ENCODE assay signal across 8 cellular contexts in the genomic region with DNA sequence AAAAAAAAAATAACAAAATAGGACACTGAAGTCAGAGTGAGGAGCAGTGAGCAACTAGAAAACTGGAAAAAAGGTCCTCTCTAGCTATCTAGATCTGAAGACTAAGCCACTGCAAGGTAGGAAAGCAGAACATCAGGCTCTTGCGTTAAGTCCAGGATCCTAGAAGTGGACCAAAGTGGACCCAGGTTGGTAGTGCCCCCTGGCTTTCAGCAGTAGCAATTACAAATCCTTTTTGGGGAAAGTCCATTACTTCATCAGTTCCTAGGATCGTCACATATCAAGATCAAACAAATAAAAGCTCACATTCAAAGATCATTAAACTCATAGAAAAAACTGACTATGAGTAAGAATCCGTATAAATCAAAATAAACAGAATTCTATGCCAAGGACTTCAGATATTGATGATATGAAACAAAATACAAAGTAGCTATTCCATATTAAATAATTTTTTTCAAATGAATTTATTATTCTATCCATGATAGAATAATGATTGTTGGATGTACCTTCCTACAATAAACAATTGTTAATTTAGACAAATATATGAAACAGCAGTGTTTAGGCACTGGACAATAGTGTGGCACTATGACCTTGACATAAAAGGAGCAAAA. TPM values are rescaled to one million over a fixed set of nuclear protein-coding genes. Genes with fewer than 3 reads are reported as not detected.
DNase-seq lines count a peak whose midpoint lies in the region; ATAC-seq, FAIRE-seq and TF ChIP-seq lines count a peak whose summit lies in the region.

No MANE protein-coding gene starts in this region.

- in situ Hi-C loops in HepG2 (cut with HindIII; ENCODE audit: extremely low pct_ligation_motif_present, low pct_unique_long_range_greater_than_20kb), result no loop called here

- no peaks in the 10 kb centered on the region for H3K36me3 ChIP-seq in HepG2 (replicated peaks in 1 of 2; ENCODE audit: control insufficient read depth in 1 of 2, insufficient read depth in 2 of 2, low read length in 2 of 2)
- no peaks in the 10 kb centered on the region for H3K36me3 ChIP-seq in tibial nerve

- peak overlapping the region; percentile 9 for H2AFZ ChIP-seq in HepG2 (ENCODE audit: low read length)

- intact Hi-C loops in HepG2 (cut with micrococcal nuclease; ENCODE audit: unreplicated experiment), result loop anchor here (1.0 kb wide), 2 partner anchors 75 to 86 kb away; no protein-coding TSS in a partner anchor

- WGBS in A549 (ENCODE audit: missing lambda C conversion rate), result 14% methylated on average over 3 of the region's 3 CpGs
- 8% methylated on average over 3 of the region's 3 CpGs for WGBS in HepG2 (ENCODE audit: low lambda C conversion rate)
- 2 to 4% methylated on average over 3 of the region's 3 CpGs for WGBS in tibial nerve, 2 donors

- no TSS peak for BruUV-seq in HepG2 (replicated peaks; lab: Mats Ljungman, UMichigan)

- FAIRE-seq in A549 (lab: Jason Lieb, UNC) (peak; percentile 97), HepG2 (lab: Jason Lieb, UNC) (peak; percentile 74)

- no peaks in the 10 kb centered on the region for H3K9me3 ChIP-seq in A549
- no peaks in the 10 kb centered on the region for H3K9me3 ChIP-seq in HepG2 (ENCODE audit: low read length)
- no peaks in the 10 kb centered on the region for H3K9me3 ChIP-seq in tibial nerve

- no peak overlapping the region for H3K9ac ChIP-seq in HepG2 (ENCODE audit: insufficient read depth, low read depth, low read length)

- H3K27me3 ChIP-seq in HepG2 (ENCODE audit: control insufficient read depth in 1 of 2, insufficient read depth in 2 of 2, low read length in 2 of 2) (no peaks in the 10 kb centered on the region), tibial nerve (no peaks in the 10 kb centered on the region)

- H3K27ac ChIP-seq in A549 (peak overlapping the region; percentile 11 to 57; a peak in 5 of 6 replicates), HepG2 (ENCODE audit: extremely low read length, insufficient read depth, low read length) (no peak overlapping the region), tibial nerve (no peak overlapping the region)

- ATAC-seq in A549 (peak; percentile 62 to 74; a peak in 4 of 6 replicates), HepG2 (peak; percentile 80)

- no peaks in the 10 kb centered on the region for H4K20me1 ChIP-seq in HepG2 (ENCODE audit: insufficient read depth, low read length)

- DNase-seq in A549 (ENCODE audit: low read depth in 1 of 2, low spot score in 1 of 2) (peak; percentile 64 to 92), GDM1 (lab: John Stamatoyannopoulos, UW) (peak; percentile 28), HuH-7 (ENCODE audit: low spot score) (peak; percentile 71), SHP77 treated with DMSO at 0.1 percent for 48 hours (lab: John Stamatoyannopoulos, UW) (peak; percentile 38), ecto neural progenitor cell (ENCODE audit: low spot score) (peak; percentile 55), HepG2 (ENCODE audit: low spot score) (peak; percentile 56), tibial nerve (ENCODE audit: low spot score in 2 of 2) (peak in 1 of 2 donors; percentile 9)
- DNase-seq in activated CD8-positive, alpha-beta memory T cell treated with anti-CD3 and anti-CD28 coated beads, Interleukin-2, amount 50 U/mL, for 48 hours, result no peak

- TF ChIP-seq POLR2A in A549 (IDR thresholded peaks at IDR 0.05; ENCODE audit: low read length) (no peak), HepG2 (IDR thresholded peaks at IDR 0.05; ENCODE audit: insufficient read depth in 1 of 2, low read depth in 2 of 2, low read length in 2 of 2) (no peak), tibial nerve (IDR thresholded peaks at IDR 0.05) (no peak)

- no peak overlapping the region for H3K4me3 ChIP-seq in A549
- no peak overlapping the region; a peak in 1 of 6 replicates for H3K4me3 ChIP-seq in HepG2 (replicated peaks in 1 of 3; ENCODE audit: insufficient read depth in 1 of 3, low read depth in 2 of 3, low read length in 3 of 3)
- no peak overlapping the region for H3K4me3 ChIP-seq in tibial nerve

- TF ChIP-seq RAD21 in A549 (conservative IDR thresholded peaks at IDR 0.05 in 1 of 2, IDR thresholded peaks at IDR 0.05 in 1 of 2) (peak; percentile 71 to 79), HepG2 (CRISPR knock-in tag; IDR thresholded peaks at IDR 0.05) (peak; percentile 36; the same call in 1 of the 2 replicates)

- CTCF ChIA-PET in A549 (lab: Yijun Ruan, JAX), result interaction anchor here (0.6 to 5.7 kb wide), 29 partner anchors 10 to 639 kb away, joined by 3 to 110 read pairs (median 4); no protein-coding TSS in a partner anchor
- CTCF ChIA-PET in HepG2 (lab: Yijun Ruan, JAX; ENCODE audit: low intra/inter-chr PET ratio, low total read pairs), result interaction anchor here (1.8 to 1.9 kb wide), 2 partner anchors 75 to 86 kb away, joined by 7 to 19 read pairs; no protein-coding TSS in a partner anchor

- POLR2A ChIA-PET in A549 (lab: Yijun Ruan, JAX) (interaction anchor here (0.9 kb wide), 1 partner anchor 208 kb away, joined by 3 read pairs; no protein-coding TSS in a partner anchor), HepG2 (lab: Yijun Ruan, JAX) (interaction anchor here (1.1 kb wide), 1 partner anchor 20 kb away, joined by 3 read pairs; no protein-coding TSS in a partner anchor)

- peak overlapping the region; percentile 36 for H3K4me2 ChIP-seq in A549
- peak overlapping the region; percentile 55 for H3K4me2 ChIP-seq in HepG2 (ENCODE audit: low read depth, low read length)

- TF ChIP-seq EP300 in A549 (IDR thresholded peaks at IDR 0.05) (no peak), HepG2 (IDR thresholded peaks at IDR 0.05; ENCODE audit: low read depth in 2 of 2, low read length in 2 of 2) (no peak), HepG2 (CRISPR knock-in tag; IDR thresholded peaks at IDR 0.05; ENCODE audit: borderline replicate concordance) (no peak), tibial nerve (IDR thresholded peaks at IDR 0.05) (no peak)

- TF ChIP-seq CTCF in A549 (IDR thresholded peaks at IDR 0.05) (peak; percentile 81), HepG2 (CRISPR knock-in tag; IDR thresholded peaks at IDR 0.05) (peak; percentile 81), tibial nerve (IDR thresholded peaks at IDR 0.05) (peak; percentile 68 to 83 (median 78))

- H3K79me2 ChIP-seq in HepG2 (ENCODE audit: insufficient read depth, low read length), result no peaks in the 10 kb centered on the region

- H3K4me1 ChIP-seq in A549 (peaks cover 45% of the 10 kb centered on the region), HepG2 (ENCODE audit: insufficient read depth, low read length) (peaks cover 16% of the 10 kb centered on the region), tibial nerve (peaks cover 0 to 24% (median 3%) of the 10 kb centered on the region in 4 donors)

TF ChIP-seq in A549, 52 proteins besides CTCF, POLR2A, EP300 and RAD21 (continues in another document):
- TF ChIP-seq CEBPB (IDR thresholded peaks at IDR 0.05) (peak in 1 of 2 experiments; percentile 35; a peak in 1 of 4 replicates), JUNB (IDR thresholded peaks at IDR 0.05) (no peak), ESRRA (IDR thresholded peaks at IDR 0.05; ENCODE audit: borderline replicate concordance, low read length) (no peak)

TF ChIP-seq in HepG2, 621 proteins besides CTCF, POLR2A, EP300 and RAD21 (continues in another document):
- TF ChIP-seq SMC3 (IDR thresholded peaks at IDR 0.05; ENCODE audit: low read length) (peak; percentile 84), THAP11 (CRISPR knock-in tag; IDR thresholded peaks at IDR 0.05) (0 out of 2 replicates have a peak, but pooled peaks have one; percentile 28), GLI4 (CRISPR knock-in tag; IDR thresholded peaks at IDR 0.05; ENCODE audit: borderline replicate concordance) (no peak)

RNA-seq across cellular contexts. Expression of a gene that starts 6.5 kb away (rescaled TPM):
- polyA plus RNA-seq in A549 (2011; rRNA removed), result 26.8 and 28.5 TPM in 2 replicates
- 1.6 and 1.9 TPM in 2 replicates for polyA plus RNA-seq in A549 (2012; cell fraction: cytosol; rRNA removed)
- polyA plus RNA-seq in A549 (2012; cell fraction: nucleus; rRNA removed), result 3.7 and 5.4 TPM in 2 replicates
- polyA plus RNA-seq in A549 (2017; fragmentation: RNase III; extraction: RNeasy Plus Mini Kit Qiagen cat#74134 plus additional on column Dnase treatment), result 5.8 to 6.8 TPM (median 6.5 TPM) in 3 replicates
- polyA minus RNA-seq in A549 (2011; rRNA and poly(A)+ RNA removed), result 59.6 and 63.3 TPM in 2 replicates
- total RNA-seq in HepG2 (2016; rRNA removed; fragmentation: Illumina TruSeq; extraction: Trizol), result 10.7 and 32.6 TPM in 2 replicates
- 16.4 and 17.4 TPM in 2 replicates for total RNA-seq in HepG2 (2016; cell fraction: cytosol; rRNA removed; fragmentation: Illumina TruSeq; extraction: Trizol; ENCODE audit: low read depth)
- 10.0 and 26.1 TPM in 2 replicates for total RNA-seq in HepG2 (2016; cell fraction: insoluble cytoplasmic fraction; rRNA removed; fragmentation: Illumina TruSeq; extraction: Trizol)
- 6.9 and 7.8 TPM in 2 replicates for total RNA-seq in HepG2 (2016; cell fraction: membrane; rRNA removed; fragmentation: Illumina TruSeq; extraction: Trizol)
- 29.8 and 31.8 TPM in 2 replicates for total RNA-seq in HepG2 (2016; cell fraction: nucleus; rRNA removed; fragmentation: Illumina TruSeq; extraction: Trizol)
- 11.0 and 15.4 TPM in 2 replicates for polyA plus RNA-seq in HepG2 (2011; rRNA removed)
- 3.2 and 5.3 TPM in 2 replicates for polyA plus RNA-seq in HepG2 (2011; cell fraction: cytosol; rRNA removed)
- 20.3 and 24.2 TPM in 2 replicates for polyA plus RNA-seq in HepG2 (2011; cell fraction: nucleus; rRNA removed)
- 10.5 and 12.5 TPM in 2 replicates for polyA plus RNA-seq in HepG2 (2012)
- polyA plus RNA-seq in HepG2 (2016; cell fraction: cytosol; fragmentation: Illumina TruSeq; extraction: Trizol; ENCODE audit: low read depth), result 0.07 and 0.10 TPM in 2 replicates
- polyA plus RNA-seq in HepG2 (2016; cell fraction: insoluble cytoplasmic fraction; fragmentation: Illumina TruSeq; extraction: Trizol; ENCODE audit: low read depth), result 6.0 and 7.1 TPM in 2 replicates
- polyA plus RNA-seq in HepG2 (2016; cell fraction: membrane; fragmentation: Illumina TruSeq; extraction: Trizol; ENCODE audit: low read depth), result 0.34 and 0.49 TPM in 2 replicates
- 22.0 and 22.5 TPM in 2 replicates for polyA plus RNA-seq in HepG2 (2016; cell fraction: nucleus; fragmentation: Illumina TruSeq; extraction: Trizol; ENCODE audit: insufficient read depth, low read depth)
- 49.0 and 56.1 TPM in 2 replicates for polyA minus RNA-seq in HepG2 (2011; rRNA and poly(A)+ RNA removed; ENCODE audit: low replicate concordance)
- 25.4 and 35.2 TPM in 2 replicates for polyA minus RNA-seq in HepG2 (2011; cell fraction: cytosol; rRNA and poly(A)+ RNA removed)
- polyA minus RNA-seq in HepG2 (2011; cell fraction: nucleus; rRNA and poly(A)+ RNA removed), result 180 and 184 TPM in 2 replicates
- 10 to 100 TPM; 33.9 to 59.0 (median 44.3) TPM for total RNA-seq in tibial nerve

Comparison
In these comparisons a context has a peak if more than half of its experiments do, and no peak if none do; other contexts are left out.
1. H3K27ac ChIP-seq: peak in A549 (2 of 2); none in HepG2 (single experiment) and tibial nerve (0 of 4).
2. Peak in every context shown above with its lines, with median percentiles within 50 percentile points of each other: CTCF ChIP-seq.